34 cellular contexts compared by ENCODE assay signal in the genomic region with DNA sequence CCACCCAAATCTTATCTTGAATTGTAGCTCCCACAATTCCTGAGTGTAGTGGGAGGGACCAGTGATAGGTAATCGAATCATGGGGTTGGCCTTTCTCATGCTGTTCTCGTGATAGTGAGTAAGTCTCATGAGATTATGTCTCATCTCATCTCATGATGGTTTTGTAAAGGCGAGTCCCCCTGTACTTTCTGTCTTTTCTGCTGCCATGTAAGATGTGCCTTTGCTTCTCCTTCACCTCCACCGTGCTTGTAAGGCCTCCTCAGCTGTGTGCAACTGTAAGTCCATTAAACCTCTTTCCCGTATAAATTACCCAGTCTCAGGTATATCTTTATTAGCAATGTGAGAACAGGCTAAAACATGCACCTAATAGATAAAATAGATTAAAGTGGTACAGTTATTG.
"Had no signal": no experiment of that assay in that cellular context is flagged by ENCODE, and none has a peak within 500 bp of the region (broad histone marks: within the 10 kb centered on the region; RNA-seq: fewer than 3 reads in every experiment).

No MANE protein-coding gene starts in this region.

- H3K4me3 ChIP-seq: MG63 had no signal

- DNase-seq: Karpas-422, Kasumi-1, MG63, MM.1S, MV-4-11, NCI-H1048, NCI-H1092, NCI-H1092 treated with DMSO at 0.1 percent for 48 hours, NCI-H1105, NCI-H1105 treated with DMSO at 0.1 percent for 48 hours, NCI-H1417, NCI-H1417 treated with DMSO at 0.1 percent for 48 hours, NCI-H1436, NCI-H1436 treated with DMSO at 0.1 percent for 48 hours, NCI-H146, NCI-H1694, NCI-H1694 treated with DMSO at 0.1 percent for 48 hours, NCI-H187, NCI-H187 treated with DMSO at 0.1 percent for 48 hours, NCI-H1930, NCI-H2029, NCI-H2029 treated with DMSO at 0.1 percent for 48 hours, NCI-H2081, NCI-H2081 treated with DMSO at 0.1 percent for 48 hours, NCI-H2107, NCI-H2171, NCI-H2171 treated with DMSO at 0.1 percent for 48 hours, NCI-H2227 treated with DMSO at 0.1 percent for 48 hours, NCI-H226, NCI-H345, NCI-H446, NCI-H446 treated with DMSO at 0.1 percent for 48 hours, NCI-H510A, NCI-H510A treated with DMSO at 0.1 percent for 48 hours had no signal

- H3K27me3 ChIP-seq: MG63 had no signal

- H3K9me3 ChIP-seq: MG63 had no signal

- H3K36me3 ChIP-seq: MG63 had no signal
